Comparison of ENCODE assay signal across 29 cellular contexts in the genomic region with DNA sequence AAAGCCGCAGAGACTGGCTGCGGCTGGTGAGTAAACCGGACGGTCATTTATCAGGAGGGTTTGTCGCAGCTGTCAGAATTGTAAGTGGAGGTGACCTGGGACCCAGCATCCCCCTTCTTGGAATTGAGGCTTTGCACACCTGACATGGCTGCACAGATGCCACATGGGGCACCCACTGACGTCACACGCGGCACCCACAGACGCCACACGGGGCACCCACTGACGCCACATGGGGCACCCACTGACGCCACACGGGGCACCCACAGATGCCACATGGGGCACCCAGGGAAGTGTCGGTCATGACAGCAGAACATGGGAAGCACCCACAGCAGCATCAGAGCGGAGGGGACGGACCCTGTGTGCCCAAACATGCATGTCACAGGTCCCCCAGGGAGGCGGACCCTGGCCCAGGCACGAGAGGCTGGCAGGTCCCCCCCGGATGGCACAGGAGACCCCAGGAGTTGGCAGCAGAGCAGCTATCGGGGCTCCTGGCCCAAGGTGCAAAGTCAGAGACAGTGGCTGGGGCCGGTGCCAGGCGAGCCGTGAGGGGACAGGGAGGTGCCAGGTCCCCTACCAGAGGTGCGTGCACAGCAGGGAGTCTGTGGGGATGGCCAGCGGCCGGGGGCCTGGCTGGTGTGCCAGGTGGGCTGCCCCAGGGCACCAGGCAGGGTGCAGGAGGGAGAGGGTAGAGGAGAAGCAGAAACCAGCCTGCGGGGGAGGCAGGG. TPM values are rescaled to one million over a fixed set of nuclear protein-coding genes. Genes with fewer than 3 reads are reported as not detected.
DNase-seq lines count a peak whose midpoint lies in the region; ATAC-seq, FAIRE-seq and TF ChIP-seq lines count a peak whose summit lies in the region.
"Had no signal": no experiment of that assay in that cellular context is flagged by ENCODE, and none has a peak within 500 bp of the region (broad histone marks: within the 10 kb centered on the region; RNA-seq: fewer than 3 reads in every experiment).

No MANE protein-coding gene starts in this region.

- peak; percentile 2 to 45 (median 37) for DNase-seq in right cardiac atrium
- DNase-seq in left cardiac atrium, result no peak
- no peak for DNase-seq in astrocyte (ENCODE audit: low read depth)
- no peak for DNase-seq in nephron progenitor cell
- no peak for DNase-seq in Calu3
- no peak for DNase-seq in NCI-H69 (lab: John Stamatoyannopoulos, UW)
- no peak for DNase-seq in NCI-H1436 treated with DMSO at 0.1 percent for 48 hours (lab: John Stamatoyannopoulos, UW)
- DNase-seq: AML-193; Caco-2; CD8-positive, alpha-beta T cell; DMS 273 treated with DMSO at 0.1 percent for 48 hours; DMS79; EL; GDM1; NCI-H1105 treated with DMSO at 0.1 percent for 48 hours; NCI-H2029; NCI-H446; SIG-M5 had no signal

- no peaks in the 10 kb centered on the region for H3K4me1 Mint-ChIP-seq in astrocyte (ENCODE audit: low read depth, unreplicated experiment)
- H3K4me1 Mint-ChIP-seq in nephron progenitor cell, result peaks cover 60% of the 10 kb centered on the region
- no peaks in the 10 kb centered on the region for H3K4me1 Mint-ChIP-seq in Calu3 (ENCODE audit: low read depth, unreplicated experiment)

- H3K27me3 ChIP-seq in right cardiac atrium (ENCODE audit: control insufficient read depth, insufficient read depth) (no peaks in the 10 kb centered on the region), astrocyte (ENCODE audit: insufficient read depth, low read length) (no peaks in the 10 kb centered on the region)

- H3K4me2 ChIP-seq in astrocyte (ENCODE audit: low read length), result no peak overlapping the region

- no peaks in the 10 kb centered on the region for H3K36me3 ChIP-seq in astrocyte (ENCODE audit: insufficient read depth, low read length)

- H3K4me3 ChIP-seq in right cardiac atrium (ENCODE audit: low read length), result no peak overlapping the region
- H3K4me3 ChIP-seq in astrocyte (ENCODE audit: insufficient read depth, low read depth, low read length), result no peak overlapping the region
- H3K4me3 ChIP-seq: GM12878, K562, SK-N-MC had no signal

- no peaks in the 10 kb centered on the region for H4K20me1 ChIP-seq in astrocyte (ENCODE audit: insufficient read depth, low read length)

- WGBS in right cardiac atrium, result 88% methylated on average over 27 of the region's 27 CpGs

- H3K27ac ChIP-seq in right cardiac atrium (ENCODE audit: low read length) (no peak overlapping the region), astrocyte (ENCODE audit: low read depth, low read length) (no peak overlapping the region)
- H3K27ac ChIP-seq: C4-2B, RWPE1, SK-N-MC had no signal

- H3K9me3 ChIP-seq in right cardiac atrium (ENCODE audit: control insufficient read depth, low read length) (no peaks in the 10 kb centered on the region), astrocyte (ENCODE audit: insufficient read depth, low read depth, low read length) (peaks cover 14% of the 10 kb centered on the region)

- no TSS peak for BruUV-seq in Calu3 (replicated peaks; lab: Mats Ljungman, UMichigan)

- no peaks in the 10 kb centered on the region for H3K79me2 ChIP-seq in astrocyte (ENCODE audit: insufficient read depth, low read length)

- H3K27me3 Mint-ChIP-seq in astrocyte (ENCODE audit: low read depth, unreplicated experiment), result peaks cover 21% of the 10 kb centered on the region
- H3K27me3 Mint-ChIP-seq in nephron progenitor cell (ENCODE audit: low read depth, poor library complexity), result peaks cover 3% of the 10 kb centered on the region
- no peaks in the 10 kb centered on the region for H3K27me3 Mint-ChIP-seq in Calu3 (ENCODE audit: unreplicated experiment)

- H3K4me1 ChIP-seq in right cardiac atrium (ENCODE audit: control insufficient read depth, insufficient read depth, low read length) (no peaks in the 10 kb centered on the region), astrocyte (ENCODE audit: insufficient read depth, low read length) (no peaks in the 10 kb centered on the region)
- H3K4me1 ChIP-seq: Caco-2 had no signal

- no peak overlapping the region for H2AFZ ChIP-seq in astrocyte (ENCODE audit: low read depth, low read length)

- H3K27ac Mint-ChIP-seq in astrocyte (ENCODE audit: unreplicated experiment) (peak overlapping the region; percentile 7), nephron progenitor cell (peak overlapping the region; percentile 54), Calu3 (ENCODE audit: unreplicated experiment) (no peak overlapping the region)
- H3K27ac Mint-ChIP-seq: CD8-positive, alpha-beta T cell had no signal

- peaks cover 4% of the 10 kb centered on the region for H3K36me3 Mint-ChIP-seq in astrocyte (ENCODE audit: low read depth, unreplicated experiment)
- H3K36me3 Mint-ChIP-seq in nephron progenitor cell (ENCODE audit: low read depth), result peaks cover 17% of the 10 kb centered on the region
- H3K36me3 Mint-ChIP-seq in Calu3 (ENCODE audit: insufficient read depth, unreplicated experiment), result peaks cover 4% of the 10 kb centered on the region
- H3K36me3 Mint-ChIP-seq: CD8-positive, alpha-beta T cell had no signal

- TF ChIP-seq CTCF in astrocyte (IDR thresholded peaks at IDR 0.05; ENCODE audit: insufficient read depth, low read depth, low read length) (no peak), nephron progenitor cell (IDR thresholded peaks at IDR 0.05) (no peak), Calu3 (IDR thresholded peaks at IDR 0.05; ENCODE audit: unreplicated experiment) (no peak)

- ATAC-seq in right cardiac atrium (no peak), left cardiac atrium (no peak)
- ATAC-seq: CD8-positive, alpha-beta T cell; GM12878; K562 had no signal

- CTCF ChIA-PET in Calu3 (lab: Charles Lee), result no interaction called here

- no peak overlapping the region for H3K9ac ChIP-seq in astrocyte (ENCODE audit: low read length)

- no peak for FAIRE-seq in astrocyte (lab: Jason Lieb, UNC)
- FAIRE-seq: A204.1, GM12878, H1, K562 had no signal

- intact Hi-C loops in right cardiac atrium (cut with DNase I), result no loop called here
- intact Hi-C loops in left cardiac atrium (cut with DNase I), result no loop called here
- intact Hi-C loops in Calu3 (cut with micrococcal nuclease; ENCODE audit: unreplicated experiment), result no loop called here

- H3K4me3 Mint-ChIP-seq in astrocyte (ENCODE audit: unreplicated experiment) (no peak overlapping the region), nephron progenitor cell (no peak overlapping the region), Calu3 (ENCODE audit: low read depth, unreplicated experiment) (no peak overlapping the region)
- H3K4me3 Mint-ChIP-seq: CD8-positive, alpha-beta T cell had no signal

- H3K9me3 Mint-ChIP-seq in astrocyte (ENCODE audit: unreplicated experiment) (peaks cover 3% of the 10 kb centered on the region), nephron progenitor cell (peaks cover 10% of the 10 kb centered on the region), Calu3 (ENCODE audit: low read depth, unreplicated experiment) (peaks cover 5% of the 10 kb centered on the region)
- H3K9me3 Mint-ChIP-seq: CD8-positive, alpha-beta T cell had no signal

RNA-seq across cellular contexts. Expression of gene KNDC1, which starts 21.1 kb away (rescaled TPM):
- 1 to 10 TPM in 2 of 4 donors, under 1 TPM in 2; 0.41 to 1.4 (median 0.91) TPM for total RNA-seq in right cardiac atrium
- polyA plus RNA-seq in right cardiac atrium, result 0.23 TPM
- under 1 TPM; 0.34 to 0.50 TPM for total RNA-seq in left cardiac atrium
- 2.6 and 4.1 TPM in 2 replicates for total RNA-seq in astrocyte
- total RNA-seq in Calu3 (2022), result 1.2 and 1.7 TPM in 2 replicates
- total RNA-seq: CD8-positive, alpha-beta T cell; HT1080 had no signal

RNA-seq across cellular contexts. Expression of gene UTF1, which starts 48.9 kb away (rescaled TPM):
- not detected for total RNA-seq in right cardiac atrium
- polyA plus RNA-seq in right cardiac atrium, result not detected
- total RNA-seq in left cardiac atrium, result not detected
- 0.18 TPM in 1 of 2 replicates, not detected in the other for total RNA-seq in astrocyte
- total RNA-seq in Calu3 (2022), result not detected in 2 replicates
- total RNA-seq: Caco-2; CD8-positive, alpha-beta T cell; GM12878; HT1080; LHCN-M2; MCF 10A had no signal
- polyA plus RNA-seq: AG04450, GM12878 had no signal

RNA-seq across cellular contexts. Expression of gene VENTX, which starts 56.6 kb away (rescaled TPM):
- total RNA-seq in right cardiac atrium, result under 1 TPM; 0.45 to 0.89 (median 0.68) TPM
- 0.48 TPM for polyA plus RNA-seq in right cardiac atrium
- total RNA-seq in left cardiac atrium, result 1 to 10 TPM; 1.3 TPM
- total RNA-seq in astrocyte, result 0.11 TPM in 1 of 2 replicates, not detected in the other
- not detected in 2 replicates for total RNA-seq in Calu3 (2022)
- total RNA-seq: Caco-2; CD8-positive, alpha-beta T cell; GM12878; LHCN-M2; MCF 10A had no signal
- polyA plus RNA-seq: AG04450 had no signal

Comparison
In these comparisons a context has a peak if more than half of its experiments do, and no peak if none do; other contexts are left out.
1. DNase-seq: peak in right cardiac atrium (3 of 3); none in left cardiac atrium (single experiment), astrocyte (single experiment), nephron progenitor cell (single experiment), Calu3 (single experiment), NCI-H69 (single experiment) and NCI-H1436 treated with DMSO at 0.1 percent for 48 hours (single experiment).